20 cellular contexts compared by ENCODE assay signal in genomic region chr2:73913414-73914054, GRCh38. TPM values are rescaled to one million over a fixed set of nuclear protein-coding genes. Genes with fewer than 3 reads are reported as not detected.
"Had no signal": no experiment of that assay in that cellular context is flagged by ENCODE, and none has a peak within 500 bp of the region (broad histone marks: within the 10 kb centered on the region; RNA-seq: fewer than 3 reads in every experiment).

No MANE protein-coding gene starts in this region.

- H3K27me3 ChIP-seq: brain microvascular endothelial cell, SJSA1 had no signal

- DNase-seq: activated CD4-positive, alpha-beta T cell treated with anti-CD3 and anti-CD28 coated beads for 48 hours; activated CD4-positive, alpha-beta T cell treated with anti-CD3 and anti-CD28 coated beads, Interleukin-2, amount 50 U/mL, for 4 hours; activated CD4-positive, CD25-positive, alpha-beta regulatory T cell treated with anti-CD3 and anti-CD28 coated beads, Interleukin-2, amount 50 U/mL, for 72 hours; activated CD8-positive, alpha-beta T cell treated with anti-CD3 and anti-CD28 coated beads, Interleukin-2, amount 10 ng/mL, durations not matched to agents 7 days and 5 days; activated gamma-delta T cell; activated naive CD4-positive, alpha-beta T cell treated with anti-CD3 and anti-CD28 coated beads for 36 hours; activated T-cell treated with anti-CD3 and anti-CD28 coated beads, Interleukin-2, amount 50 U/mL, for 4 hours; brain microvascular endothelial cell; Karpas-422; MM.1S; NCI-H1105; NCI-H1436; NCI-H1694 treated with DMSO at 0.1 percent for 48 hours; NCI-H2081; NCI-H510A treated with DMSO at 0.1 percent for 48 hours; PC-3; SHP77 had no signal

- ATAC-seq: activated CD8-positive, alpha-beta T cell treated with anti-CD3 and anti-CD28 coated beads, Interleukin-2, amount 10 ng/mL, durations not matched to agents 7 days and 5 days; activated T-cell treated with anti-CD3 and anti-CD28 coated beads, Interleukin-2, amount 50 U/mL, for 4 hours; PC-3; WTC11 had no signal

- H3K27ac ChIP-seq: brain microvascular endothelial cell, SJSA1 had no signal

- H3K9me3 ChIP-seq: SJSA1 had no signal

- H3K4me3 ChIP-seq: SJSA1 had no signal

- FAIRE-seq: RCC 7860 had no signal

- H3K4me1 ChIP-seq: SJSA1 had no signal

RNA-seq across cellular contexts. Expression of gene ACTG2, which starts 20.7 kb away (rescaled TPM):
- total RNA-seq: activated naive CD4-positive, alpha-beta T cell treated with anti-CD3 and anti-CD28 coated beads for 36 hours had no signal
